ENCODE assay signal across 26 cellular contexts in genomic region chr7:30729642-30730041, GRCh38. TPM values are rescaled to one million over a fixed set of nuclear protein-coding genes. Genes with fewer than 3 reads are reported as not detected.
"Had no signal": no experiment of that assay in that cellular context is flagged by ENCODE, and none has a peak within 500 bp of the region (broad histone marks: within the 10 kb centered on the region; RNA-seq: fewer than 3 reads in every experiment).

No MANE protein-coding gene starts in this region.

- H3K9me3 ChIP-seq: esophagus muscularis mucosa, gastroesophageal sphincter, lower lobe of right lung, psoas muscle, right lobe of liver, stomach, thoracic aorta, transverse colon had no signal

- H3K36me3 ChIP-seq: esophagus muscularis mucosa, gastroesophageal sphincter, lower lobe of right lung, right lobe of liver, stomach, thoracic aorta, transverse colon had no signal

- H3K4me1 ChIP-seq: gastroesophageal sphincter, lower lobe of right lung, psoas muscle, right lobe of liver, stomach, transverse colon had no signal

- H3K9me3 Mint-ChIP-seq: central memory CD8-positive, alpha-beta T cell; memory B cell; mesothelial cell of epicardium; nephron; stimulated activated naive B cell treated with anti-CD40 and anti-IgM and Interleukin-4, amounts not matched to agents 10 μg/mL and 1 μg/mL and 100 μg/mL, for 72 hours had no signal

- H3K27me3 Mint-ChIP-seq: central memory CD8-positive, alpha-beta T cell had no signal

- H3K27ac ChIP-seq: epithelial cell of prostate, esophagus muscularis mucosa, gastroesophageal sphincter, lower lobe of right lung, psoas muscle, right lobe of liver, stomach, thoracic aorta, transverse colon had no signal

- H3K27me3 ChIP-seq: right lobe of liver, transverse colon had no signal

- H3K36me3 Mint-ChIP-seq: memory B cell; mesothelial cell of epicardium; stimulated activated naive B cell treated with anti-CD40 and anti-IgM and Interleukin-4, amounts not matched to agents 10 μg/mL and 1 μg/mL and 100 μg/mL, for 72 hours had no signal

- H3K4me3 ChIP-seq: esophagus muscularis mucosa, gastroesophageal sphincter, lower lobe of right lung, psoas muscle, right lobe of liver, stomach, thoracic aorta, transverse colon had no signal

- H3K4me3 Mint-ChIP-seq: memory B cell; mesothelial cell of epicardium; nephron; stimulated activated naive B cell treated with anti-CD40 and anti-IgM and Interleukin-4, amounts not matched to agents 10 μg/mL and 1 μg/mL and 100 μg/mL, for 72 hours had no signal

- DNase-seq: cortex of kidney; effector memory CD4-positive, alpha-beta T cell; hippocampal formation; kidney glomerular epithelial cell; lower lobe of right lung; occipital lobe; psoas muscle; retina; right lobe of liver; stimulated activated CD4-positive, alpha-beta T cell treated with anti-CD3 and anti-CD28 coated beads, Interleukin-15, amount 100 ng/mL, for 24 hours; stimulated activated CD4-positive, alpha-beta T cell treated with anti-CD3 and anti-CD28 coated beads, Interleukin-1b, Interleukin-23, amount 100 ng/mL, for 48 hours; stimulated activated CD4-positive, alpha-beta T cell treated with anti-CD3 and anti-CD28 coated beads, Interleukin-4, amount 100 ng/mL, for 24 hours; stimulated activated naive B cell treated with anti-CD40 and anti-IgM and Interleukin-4, amounts not matched to agents 10 μg/mL and 1 μg/mL and 100 μg/mL, for 72 hours; stomach; substantia nigra; transverse colon had no signal

- ATAC-seq: gastroesophageal sphincter; lower lobe of right lung; psoas muscle; right lobe of liver; stimulated activated naive B cell treated with anti-CD40 and anti-IgM and Interleukin-4, amounts not matched to agents 10 μg/mL and 1 μg/mL and 100 μg/mL, for 72 hours had no signal

- H3K27ac Mint-ChIP-seq: memory B cell; mesothelial cell of epicardium; stimulated activated naive B cell treated with anti-CD40 and anti-IgM and Interleukin-4, amounts not matched to agents 10 μg/mL and 1 μg/mL and 100 μg/mL, for 72 hours had no signal

RNA-seq across cellular contexts. Expression of gene CRHR2, which starts 47.4 kb away (rescaled TPM):
- total RNA-seq: fibroblast of villous mesenchyme, lower lobe of right lung, mesothelial cell of epicardium, myocyte, right lobe of liver, stomach, transverse colon had no signal
